ENCODE assay signal across 1 cellular context in genomic region chr4:183413562-183414200, GRCh38.
TF ChIP-seq lines count a peak whose summit lies in the region.

No MANE protein-coding gene starts in this region.

TF ChIP-seq in K562, 482 proteins besides CTCF, POLR2A, EP300 and RAD21 (continued from another document):
- no peak for TF ChIP-seq ZNF277 (CRISPR knock-in tag; IDR thresholded peaks at IDR 0.05; ENCODE audit: borderline replicate concordance)
- TF ChIP-seq ZSCAN32 (CRISPR knock-in tag; IDR thresholded peaks at IDR 0.05), result no peak
- no peak for TF ChIP-seq XRCC5 (IDR thresholded peaks at IDR 0.05; ENCODE audit: low read depth, low read length)
- no peak for TF ChIP-seq HCFC1 (IDR thresholded peaks at IDR 0.05; ENCODE audit: low read depth, low read length)
- no peak for TF ChIP-seq ZNF511 (CRISPR knock-in tag; IDR thresholded peaks at IDR 0.05)
